13 cellular contexts compared by ENCODE assay signal in the genomic region with DNA sequence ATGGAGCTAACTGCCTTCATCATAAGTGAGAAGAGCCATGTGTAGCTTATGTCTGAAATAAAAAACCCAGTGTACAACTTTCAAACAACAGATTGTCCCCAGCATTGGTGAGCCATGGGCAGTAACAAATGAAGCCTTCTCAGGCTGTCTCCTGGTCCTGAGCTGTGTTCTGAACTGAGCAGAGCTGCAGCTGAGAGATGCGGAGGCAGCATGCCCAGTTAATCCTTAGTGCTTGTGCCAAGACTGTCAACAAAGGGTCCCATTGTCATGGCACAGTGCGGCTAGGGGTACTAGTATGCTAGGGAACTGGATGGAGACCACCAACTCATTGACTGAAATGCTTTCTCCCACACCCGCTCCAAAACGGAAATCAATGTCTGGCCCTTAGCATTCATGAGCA.
"Had no signal": no experiment of that assay in that cellular context is flagged by ENCODE, and none has a peak within 500 bp of the region (broad histone marks: within the 10 kb centered on the region; RNA-seq: fewer than 3 reads in every experiment).

No MANE protein-coding gene starts in this region.

- DNase-seq: activated CD4-positive, alpha-beta T cell treated with anti-CD3 and anti-CD28 coated beads, Interleukin-2, amount 10 ng/mL, durations not matched to agents 7 days and 5 days; activated CD8-positive, alpha-beta memory T cell treated with anti-CD3 and anti-CD28 coated beads for 24 hours; activated naive CD8-positive, alpha-beta T cell treated with anti-CD3 and anti-CD28 coated beads, Interleukin-2, amount 10 ng/mL, durations not matched to agents 7 days and 5 days; aorta; kidney glomerular epithelial cell; left ventricle myocardium superior; mesendoderm; sigmoid colon; spleen; T-helper 9 cell; tibial artery had no signal

- ATAC-seq: left ventricle myocardium superior; stimulated activated effector memory CD8-positive, alpha-beta T cell treated with anti-CD3 and anti-CD28 coated beads, Interleukin-12 subunit alpha, Interleukin-12 subunit beta, amount 100 ng/mL, for 72 hours had no signal

- H3K27ac ChIP-seq: hepatocyte, sigmoid colon, spleen, tibial artery had no signal
